Comparison of ENCODE assay signal across 10 cellular contexts in genomic region chrX:153647461-153648357, GRCh38. TPM values are rescaled to one million over a fixed set of nuclear protein-coding genes. Genes with fewer than 3 reads are reported as not detected.
A peak's percentile ranks its signal among the peaks of the same experiment; 100 is the strongest.
DNase-seq lines count a peak whose midpoint lies in the region; ATAC-seq and TF ChIP-seq lines count a peak whose summit lies in the region.
"Had no signal": no experiment of that assay in that cellular context is flagged by ENCODE, and none has a peak within 500 bp of the region (broad histone marks: within the 10 kb centered on the region; RNA-seq: fewer than 3 reads in every experiment).

No MANE protein-coding gene starts in this region.

- no peak for ATAC-seq in right lobe of liver
- ATAC-seq in stimulated activated naive B cell treated with anti-CD40 and anti-IgM and Interleukin-4, amounts not matched to agents 10 μg/mL and 1 μg/mL and 100 μg/mL, for 72 hours (replicated peaks): no peak

- peaks cover 0 to 8% of the 10 kb centered on the region in 2 donors for H3K27me3 ChIP-seq in right lobe of liver

- 20% methylated on average over 3 of the region's 85 CpGs for WGBS in right lobe of liver (ENCODE audit: insufficient coverage, low coverage, low lambda C conversion rate, missing lambda C conversion rate)

- TF ChIP-seq CTCF in right lobe of liver (IDR thresholded peaks at IDR 0.05) (no peak), type B pancreatic cell (conservative IDR thresholded peaks at IDR 0.05) (no peak)

- no peaks in the 10 kb centered on the region for H3K9me3 Mint-ChIP-seq in activated naive CD4-positive, alpha-beta T cell treated with anti-CD3 and anti-CD28 coated beads, Interleukin-2, amount 50 U/mL, for 24 hours
- peaks cover 7% of the 10 kb centered on the region for H3K9me3 Mint-ChIP-seq in type B pancreatic cell
- no peaks in the 10 kb centered on the region for H3K9me3 Mint-ChIP-seq in stimulated activated naive B cell treated with anti-CD40 and anti-IgM and Interleukin-4, amounts not matched to agents 10 μg/mL and 1 μg/mL and 100 μg/mL, for 72 hours

- no peaks in the 10 kb centered on the region for H3K9me3 ChIP-seq in right lobe of liver

- H3K4me3 Mint-ChIP-seq in activated naive CD4-positive, alpha-beta T cell treated with anti-CD3 and anti-CD28 coated beads, Interleukin-2, amount 50 U/mL, for 24 hours: peak overlapping the region; percentile 33
- H3K4me3 Mint-ChIP-seq in type B pancreatic cell: peak overlapping the region; percentile 70
- H3K4me3 Mint-ChIP-seq in stimulated activated naive B cell treated with anti-CD40 and anti-IgM and Interleukin-4, amounts not matched to agents 10 μg/mL and 1 μg/mL and 100 μg/mL, for 72 hours: no peak overlapping the region

- H3K4me1 Mint-ChIP-seq in activated naive CD4-positive, alpha-beta T cell treated with anti-CD3 and anti-CD28 coated beads, Interleukin-2, amount 50 U/mL, for 24 hours: peaks cover 3% of the 10 kb centered on the region
- no peaks in the 10 kb centered on the region for H3K4me1 Mint-ChIP-seq in type B pancreatic cell (ENCODE audit: unreplicated experiment)
- peaks cover 7 to 13% of the 10 kb centered on the region in 2 donors for H3K4me1 Mint-ChIP-seq in stimulated activated naive B cell treated with anti-CD40 and anti-IgM and Interleukin-4, amounts not matched to agents 10 μg/mL and 1 μg/mL and 100 μg/mL, for 72 hours

- no peaks in the 10 kb centered on the region for H3K36me3 ChIP-seq in right lobe of liver
- H3K36me3 ChIP-seq: brain microvascular endothelial cell had no signal

- H3K36me3 Mint-ChIP-seq in activated naive CD4-positive, alpha-beta T cell treated with anti-CD3 and anti-CD28 coated beads, Interleukin-2, amount 50 U/mL, for 24 hours: no peaks in the 10 kb centered on the region
- no peaks in the 10 kb centered on the region for H3K36me3 Mint-ChIP-seq in type B pancreatic cell
- no peaks in the 10 kb centered on the region for H3K36me3 Mint-ChIP-seq in stimulated activated naive B cell treated with anti-CD40 and anti-IgM and Interleukin-4, amounts not matched to agents 10 μg/mL and 1 μg/mL and 100 μg/mL, for 72 hours

- DNase-seq in activated naive CD4-positive, alpha-beta T cell (lab: John Stamatoyannopoulos, UW): no peak
- peak; percentile 19 to 20 for DNase-seq in activated T-cell treated with anti-CD3 and anti-CD28 coated beads, Interleukin-2, amount 50 U/mL, for 48 hours
- DNase-seq in right lobe of liver (peak in 2 of 3 donors; percentile 16 to 35), type B pancreatic cell (ENCODE audit: extremely low spot score, unreplicated experiment) (no peak), retina (no peak), GDM1 (lab: John Stamatoyannopoulos, UW) (no peak)
- no peak for DNase-seq in stimulated activated naive B cell treated with anti-CD40 and anti-IgM and Interleukin-4, amounts not matched to agents 10 μg/mL and 1 μg/mL and 100 μg/mL, for 72 hours
- DNase-seq: brain microvascular endothelial cell, NCI-H2081 treated with DMSO at 0.1 percent for 48 hours had no signal

- TF ChIP-seq POLR2A in right lobe of liver (IDR thresholded peaks at IDR 0.05): no peak

- H3K27ac Mint-ChIP-seq in activated naive CD4-positive, alpha-beta T cell treated with anti-CD3 and anti-CD28 coated beads, Interleukin-2, amount 50 U/mL, for 24 hours: no peak overlapping the region
- no peak overlapping the region for H3K27ac Mint-ChIP-seq in type B pancreatic cell
- H3K27ac Mint-ChIP-seq in stimulated activated naive B cell treated with anti-CD40 and anti-IgM and Interleukin-4, amounts not matched to agents 10 μg/mL and 1 μg/mL and 100 μg/mL, for 72 hours: no peak overlapping the region

- H3K4me3 ChIP-seq in right lobe of liver: no peak overlapping the region

- peaks cover 9% of the 10 kb centered on the region for H3K27me3 Mint-ChIP-seq in activated naive CD4-positive, alpha-beta T cell treated with anti-CD3 and anti-CD28 coated beads, Interleukin-2, amount 50 U/mL, for 24 hours
- peaks cover 31% of the 10 kb centered on the region for H3K27me3 Mint-ChIP-seq in type B pancreatic cell
- H3K27me3 Mint-ChIP-seq in stimulated activated naive B cell treated with anti-CD40 and anti-IgM and Interleukin-4, amounts not matched to agents 10 μg/mL and 1 μg/mL and 100 μg/mL, for 72 hours: peaks cover 29 to 32% of the 10 kb centered on the region in 2 donors

- H3K27ac ChIP-seq in right lobe of liver: no peak overlapping the region
- H3K27ac ChIP-seq: brain microvascular endothelial cell had no signal

- peaks cover 0 to 4% (median 0%) of the 10 kb centered on the region in 4 donors for H3K4me1 ChIP-seq in right lobe of liver

- intact Hi-C loops in right lobe of liver (cut with DNase I): no loop called here

RNA-seq across cellular contexts. Expression of gene DUSP9, which starts 0.7 kb away (rescaled TPM):
- total RNA-seq in right lobe of liver (1 to 10 TPM in 2 of 6 experiments, under 1 TPM in 4; 0.33 to 3.9 (median 0.69) TPM), type B pancreatic cell (ENCODE audit: low replicate concordance) (5.8 and 9.5 TPM in 2 replicates)

RNA-seq across cellular contexts. Expression of gene PNCK, which starts 25.9 kb away (rescaled TPM):
- under 1 TPM in 1 of 6 experiments, not detected in 5; 0.86 TPM for total RNA-seq in right lobe of liver
- 2.2 and 3.7 TPM in 2 replicates for total RNA-seq in type B pancreatic cell (ENCODE audit: low replicate concordance)

RNA-seq across cellular contexts. Expression of gene SLC6A8, which starts 40.0 kb away (rescaled TPM):
- total RNA-seq in right lobe of liver (1 to 10 TPM; 1.6 to 9.2 (median 2.9) TPM), type B pancreatic cell (ENCODE audit: low replicate concordance) (19.9 and 56.8 TPM in 2 replicates)

RNA-seq across cellular contexts. Expression of gene CCNQ, which starts 48.8 kb away (rescaled TPM):
- total RNA-seq in right lobe of liver (10 to 100 TPM in 2 of 6 experiments, 1 to 10 TPM in 4; 5.6 to 14.0 (median 7.5) TPM), type B pancreatic cell (ENCODE audit: low replicate concordance) (19.0 and 19.9 TPM in 2 replicates)

Comparison
In these comparisons a context has a peak if more than half of its experiments do, and no peak if none do; other contexts are left out.
1. H3K4me3 Mint-ChIP-seq: peak in activated naive CD4-positive, alpha-beta T cell treated with anti-CD3 and anti-CD28 coated beads, Interleukin-2, amount 50 U/mL, for 24 hours (single experiment) and type B pancreatic cell (single experiment); none in stimulated activated naive B cell treated with anti-CD40 and anti-IgM and Interleukin-4, amounts not matched to agents 10 μg/mL and 1 μg/mL and 100 μg/mL, for 72 hours (0 of 2).
2. DNase-seq: peak in activated T-cell treated with anti-CD3 and anti-CD28 coated beads, Interleukin-2, amount 50 U/mL, for 48 hours (2 of 2) and right lobe of liver (2 of 3); none in activated naive CD4-positive, alpha-beta T cell (0 of 4), type B pancreatic cell (single experiment), retina (single experiment), stimulated activated naive B cell treated with anti-CD40 and anti-IgM and Interleukin-4, amounts not matched to agents 10 μg/mL and 1 μg/mL and 100 μg/mL, for 72 hours (single experiment) and GDM1 (single experiment).